22 cellular contexts compared by ENCODE assay signal in the genomic region with DNA sequence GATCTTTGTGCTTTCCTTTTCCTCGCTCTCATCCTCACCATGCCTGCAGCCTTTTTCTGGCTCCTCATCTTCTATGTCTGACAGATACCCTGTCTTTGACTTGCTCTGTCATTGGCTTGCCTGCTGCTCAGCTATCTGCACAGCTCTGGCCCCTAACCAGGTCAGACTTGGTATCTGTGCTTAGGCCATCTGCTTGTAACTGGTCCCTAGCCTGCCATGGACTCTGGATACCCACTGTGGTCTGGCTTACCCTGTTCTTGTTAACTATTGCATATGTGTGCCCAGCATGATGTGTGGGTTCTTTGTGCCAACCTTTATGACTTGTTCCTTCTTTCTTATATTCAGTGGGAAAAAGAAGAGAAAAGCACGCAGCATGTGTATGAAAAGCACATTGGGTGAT.
"Had no signal": no experiment of that assay in that cellular context is flagged by ENCODE, and none has a peak within 500 bp of the region (broad histone marks: within the 10 kb centered on the region; RNA-seq: fewer than 3 reads in every experiment).

No MANE protein-coding gene starts in this region.

- H3K27ac ChIP-seq: coronary artery, esophagus muscularis mucosa, foreskin keratinocyte, gastroesophageal sphincter, heart right ventricle, left lung, lower lobe of right lung had no signal

- H3K9me3 Mint-ChIP-seq: effector memory CD8-positive, alpha-beta T cell; memory B cell; naive thymus-derived CD4-positive, alpha-beta T cell had no signal

- H3K4me1 ChIP-seq: foreskin keratinocyte, left lung, lower lobe of right lung had no signal

- H3K4me1 Mint-ChIP-seq: memory B cell; naive thymus-derived CD4-positive, alpha-beta T cell had no signal

- DNase-seq: effector CD8-positive, alpha-beta T cell; effector memory CD8-positive, alpha-beta T cell; foreskin keratinocyte; head of caudate nucleus; heart right ventricle; hippocampal formation; left cardiac atrium; left lung; left ventricle myocardium superior; lower lobe of right lung; mesendoderm; midbrain; naive thymus-derived CD4-positive, alpha-beta T cell had no signal

- H3K4me3 ChIP-seq: coronary artery, esophagus muscularis mucosa, gastroesophageal sphincter, heart right ventricle, left lung, lower lobe of right lung had no signal

- FAIRE-seq: colon, endothelial cell of umbilical vein, frontal cortex, islet of Langerhans, keratinocyte had no signal

- H3K36me3 Mint-ChIP-seq: memory B cell; naive thymus-derived CD4-positive, alpha-beta T cell had no signal

- H3K4me3 Mint-ChIP-seq: effector memory CD8-positive, alpha-beta T cell; memory B cell; naive thymus-derived CD4-positive, alpha-beta T cell had no signal

- H3K27ac Mint-ChIP-seq: effector memory CD8-positive, alpha-beta T cell; memory B cell; naive thymus-derived CD4-positive, alpha-beta T cell had no signal

- H3K36me3 ChIP-seq: gastroesophageal sphincter, left lung, lower lobe of right lung had no signal

- H3K27me3 ChIP-seq: esophagus muscularis mucosa, gastroesophageal sphincter, heart right ventricle, left lung had no signal

- H3K9me3 ChIP-seq: esophagus muscularis mucosa, gastroesophageal sphincter, heart right ventricle, left lung, lower lobe of right lung had no signal
